Comparison of ENCODE assay signal across 4 cellular contexts in genomic region chr12:119262388-119262787, GRCh38.
TF ChIP-seq lines count a peak whose summit lies in the region.

No MANE protein-coding gene starts in this region.

TF ChIP-seq in HEK293, 187 proteins besides CTCF, POLR2A, EP300 and RAD21:
- TF ChIP-seq ZNF221 (tag by site-specific recombination; IDR thresholded peaks at IDR 0.05; ENCODE audit: borderline replicate concordance), result no peak
- TF ChIP-seq SETDB1 (IDR thresholded peaks at IDR 0.05; ENCODE audit: insufficient read length, low read length), result peak; percentile 31
TF ChIP-seq in HEK293: peak in this region for 1.

TF ChIP-seq in WTC11, 78 proteins besides CTCF, POLR2A, EP300 and RAD21:
- TF ChIP-seq GTF2I (CRISPR knock-in tag; conservative IDR thresholded peaks at IDR 0.05) (peak; percentile 83), ZNF281 (CRISPR knock-in tag; IDR thresholded peaks at IDR 0.05) (no peak)
TF ChIP-seq in WTC11: peak in this region for 1.

TF ChIP-seq in K562, 482 proteins besides CTCF, POLR2A, EP300 and RAD21:
- TF ChIP-seq MED1 (CRISPR knock-in tag; IDR thresholded peaks at IDR 0.05; ENCODE audit: borderline replicate concordance) (no peak), RBM25 (IDR thresholded peaks at IDR 0.05; ENCODE audit: low read depth, low read length, severe bottlenecking) (peak; percentile 68)

TF ChIP-seq in H1, 55 proteins besides CTCF, POLR2A, EP300 and RAD21:
- no peak for TF ChIP-seq CHD1 (IDR thresholded peaks at IDR 0.05; ENCODE audit: low read depth, low read length)
- TF ChIP-seq KDM1A (IDR thresholded peaks at IDR 0.05; ENCODE audit: borderline replicate concordance, low read length), result peak; percentile 72; the same call in 1 of the 2 replicates
